ENCODE assay signal across 9 cellular contexts in genomic region chr14:22598896-22599244, GRCh38. TPM values are rescaled to one million over a fixed set of nuclear protein-coding genes. Genes with fewer than 3 reads are reported as not detected.
DNase-seq lines count a peak whose midpoint lies in the region; ATAC-seq, FAIRE-seq and TF ChIP-seq lines count a peak whose summit lies in the region.
"Had no signal": no experiment of that assay in that cellular context is flagged by ENCODE, and none has a peak within 500 bp of the region (broad histone marks: within the 10 kb centered on the region; RNA-seq: fewer than 3 reads in every experiment).

No MANE protein-coding gene starts in this region.

- H3K4ac ChIP-seq in neuronal stem cell (ENCODE audit: low read length) = no peak overlapping the region

- no peak overlapping the region for H3K9ac ChIP-seq in neuronal stem cell (ENCODE audit: low read depth, low read length, poor library complexity)

- H3K27ac ChIP-seq in neuronal stem cell (replicated peaks; ENCODE audit: low read length) = peak overlapping the region; percentile 53

- H2BK12ac ChIP-seq in neuronal stem cell (ENCODE audit: low read length) = no peak overlapping the region

- intact Hi-C loops in activated T-helper 1 cell treated with anti-CD3 and anti-CD28 coated beads, Interleukin-12 subunit alpha, Interleukin-12 subunit beta, Interleukin-2, Interleukin-4 antibody, amounts not matched to agents 30 ng/mL and 10 ng/mL and 1 ng/mL, durations not matched to agents 14 hours and 24 hours and 36 hours (cut with micrococcal nuclease) = loop anchor here (1.0 to 5.0 kb wide), 7 partner anchors 10 to 1217 kb away; partner anchors contain the start of genes DAD1, LRP10 and SUPT16H

- H3K23ac ChIP-seq in neuronal stem cell (ENCODE audit: low read depth, low read length, poor library complexity) = no peak overlapping the region

- H2AK5ac ChIP-seq in neuronal stem cell (ENCODE audit: low read depth, low read length) = no peak overlapping the region

- H3K4me3 ChIP-seq in BE2C (ENCODE audit: low read depth, low read length) (peak overlapping the region; percentile 67), neuronal stem cell (ENCODE audit: low read length in 2 of 2) (peak overlapping the region; percentile 87 to 92)

- H3K4me2 ChIP-seq in neuronal stem cell (ENCODE audit: insufficient read depth, low read length, poor library complexity, severe bottlenecking) = peak overlapping the region; percentile 74

- ATAC-seq in GM18520 (IDR thresholded peaks at IDR 0.05; ENCODE audit: unreplicated experiment) (peak; percentile 45), GM21526 (IDR thresholded peaks at IDR 0.05; ENCODE audit: low FRiP score, unreplicated experiment) (no peak)

- H2BK15ac ChIP-seq in neuronal stem cell (ENCODE audit: low read length) = no peak overlapping the region

- no peak overlapping the region for H3K14ac ChIP-seq in neuronal stem cell (ENCODE audit: low read length)

- H3K36me3 ChIP-seq in BE2C (no peaks in the 10 kb centered on the region), neuronal stem cell (replicated peaks in 1 of 2; ENCODE audit: control insufficient read depth in 2 of 2, insufficient read depth in 2 of 2, low read length in 2 of 2) (peaks cover 14 to 17% of the 10 kb centered on the region in 2 donors)

- DNase-seq in BE2C (no peak), LoVo (ENCODE audit: low spot score) (peak; percentile 61), frontal cortex (ENCODE audit: low spot score in 2 of 2) (peak; percentile 41 to 63), neuronal stem cell (ENCODE audit: low spot score) (no peak), cortex of kidney (lab: John Stamatoyannopoulos, UW) (no peak)
- peak; percentile 32 for DNase-seq in activated T-helper 1 cell treated with anti-CD3 and anti-CD28 coated beads, Interleukin-12 subunit alpha, Interleukin-12 subunit beta, Interleukin-2, Interleukin-4 antibody, amounts not matched to agents 30 ng/mL and 10 ng/mL and 1 ng/mL, durations not matched to agents 14 hours and 24 hours and 36 hours (ENCODE audit: low spot score)

- H3K4me1 Mint-ChIP-seq in activated T-helper 1 cell treated with anti-CD3 and anti-CD28 coated beads, Interleukin-12 subunit alpha, Interleukin-12 subunit beta, Interleukin-2, Interleukin-4 antibody, amounts not matched to agents 30 ng/mL and 10 ng/mL and 1 ng/mL, durations not matched to agents 14 hours and 24 hours and 36 hours (ENCODE audit: low read depth) = peaks cover 39% of the 10 kb centered on the region

- no peak overlapping the region for H4K91ac ChIP-seq in neuronal stem cell (ENCODE audit: low read depth, low read length, poor library complexity)

- no peaks in the 10 kb centered on the region for H3K79me1 ChIP-seq in neuronal stem cell (ENCODE audit: low read depth, low read length)

- H3K27me3 ChIP-seq in BE2C = peaks cover 47% of the 10 kb centered on the region
- H3K27me3 ChIP-seq in neuronal stem cell (ENCODE audit: control insufficient read depth in 3 of 3, insufficient read depth in 3 of 3, low read depth in 1 of 3, low read length in 3 of 3) = peaks cover 0 to 38% (median 0%) of the 10 kb centered on the region in 3 experiments

- no CpG with 5 or more reads among the region's 5 CpGs for WGBS in neuronal stem cell (ENCODE audit: extremely low coverage in 2 of 2, insufficient read length in 2 of 2, insufficient replicate concordance in 1 of 2), 2 donors

- H3K9me3 ChIP-seq in BE2C (no peaks in the 10 kb centered on the region), neuronal stem cell (replicated peaks in 1 of 2; ENCODE audit: control insufficient read depth in 2 of 2, insufficient read depth in 1 of 2, low read depth in 1 of 2, low read length in 2 of 2) (no peaks in the 10 kb centered on the region)

- peak overlapping the region; percentile 43 for H2BK5ac ChIP-seq in neuronal stem cell (ENCODE audit: low read length)

- peaks cover 31% of the 10 kb centered on the region for H3K36me3 Mint-ChIP-seq in activated T-helper 1 cell treated with anti-CD3 and anti-CD28 coated beads, Interleukin-12 subunit alpha, Interleukin-12 subunit beta, Interleukin-2, Interleukin-4 antibody, amounts not matched to agents 30 ng/mL and 10 ng/mL and 1 ng/mL, durations not matched to agents 14 hours and 24 hours and 36 hours (ENCODE audit: low read depth)

- no peak for TF ChIP-seq CTCF in BE2C (IDR thresholded peaks at IDR 0.05; ENCODE audit: low read depth, low read length)

- peak overlapping the region; percentile 97 for H3K4me3 Mint-ChIP-seq in activated T-helper 1 cell treated with anti-CD3 and anti-CD28 coated beads, Interleukin-12 subunit alpha, Interleukin-12 subunit beta, Interleukin-2, Interleukin-4 antibody, amounts not matched to agents 30 ng/mL and 10 ng/mL and 1 ng/mL, durations not matched to agents 14 hours and 24 hours and 36 hours

- no peak for FAIRE-seq in frontal cortex (lab: Jason Lieb, UNC)

- peak overlapping the region; percentile 84 for H3K27ac Mint-ChIP-seq in activated T-helper 1 cell treated with anti-CD3 and anti-CD28 coated beads, Interleukin-12 subunit alpha, Interleukin-12 subunit beta, Interleukin-2, Interleukin-4 antibody, amounts not matched to agents 30 ng/mL and 10 ng/mL and 1 ng/mL, durations not matched to agents 14 hours and 24 hours and 36 hours

- no peaks in the 10 kb centered on the region for H3K27me3 Mint-ChIP-seq in activated T-helper 1 cell treated with anti-CD3 and anti-CD28 coated beads, Interleukin-12 subunit alpha, Interleukin-12 subunit beta, Interleukin-2, Interleukin-4 antibody, amounts not matched to agents 30 ng/mL and 10 ng/mL and 1 ng/mL, durations not matched to agents 14 hours and 24 hours and 36 hours (ENCODE audit: insufficient read depth)

- H2AFZ ChIP-seq in neuronal stem cell (ENCODE audit: low read length) = peak overlapping the region; percentile 97

- H2BK120ac ChIP-seq in neuronal stem cell (ENCODE audit: low read depth, low read length) = no peak overlapping the region

- H3K9me3 Mint-ChIP-seq in activated T-helper 1 cell treated with anti-CD3 and anti-CD28 coated beads, Interleukin-12 subunit alpha, Interleukin-12 subunit beta, Interleukin-2, Interleukin-4 antibody, amounts not matched to agents 30 ng/mL and 10 ng/mL and 1 ng/mL, durations not matched to agents 14 hours and 24 hours and 36 hours = no peaks in the 10 kb centered on the region

- no peak overlapping the region for H3K18ac ChIP-seq in neuronal stem cell (ENCODE audit: low read length)

- H3K4me1 ChIP-seq in BE2C = no peaks in the 10 kb centered on the region
- peaks cover 4 to 6% of the 10 kb centered on the region in 2 donors for H3K4me1 ChIP-seq in neuronal stem cell (ENCODE audit: control insufficient read depth in 2 of 2, insufficient read depth in 1 of 2, low read depth in 1 of 2, low read length in 2 of 2)

- no peak overlapping the region for H4K8ac ChIP-seq in neuronal stem cell (ENCODE audit: low read depth, low read length)

RNA-seq across cellular contexts. Expression of gene ABHD4, which starts 0.8 kb away (rescaled TPM):
- 5.5 TPM for polyA plus RNA-seq in BE2C (2012; ENCODE audit: insufficient read depth, insufficient read length, low read depth)
- 13.2 and 13.6 TPM in 2 replicates for total RNA-seq in activated T-helper 1 cell treated with anti-CD3 and anti-CD28 coated beads, Interleukin-12 subunit alpha, Interleukin-12 subunit beta, Interleukin-2, Interleukin-4 antibody, amounts not matched to agents 30 ng/mL and 10 ng/mL and 1 ng/mL, durations not matched to agents 14 hours and 24 hours and 36 hours
- 2.4 TPM for total RNA-seq in frontal cortex
- 21.7 TPM for polyA plus RNA-seq in neuronal stem cell (2013, experiment 1 of 2)
- 20.3 TPM for polyA plus RNA-seq in neuronal stem cell (2013, experiment 2 of 2)

RNA-seq across cellular contexts. Expression of gene DAD1, which starts 9.8 kb away (rescaled TPM):
- 335 TPM for polyA plus RNA-seq in BE2C (2012; ENCODE audit: insufficient read depth, insufficient read length, low read depth)
- total RNA-seq in activated T-helper 1 cell treated with anti-CD3 and anti-CD28 coated beads, Interleukin-12 subunit alpha, Interleukin-12 subunit beta, Interleukin-2, Interleukin-4 antibody, amounts not matched to agents 30 ng/mL and 10 ng/mL and 1 ng/mL, durations not matched to agents 14 hours and 24 hours and 36 hours = 228 and 229 TPM in 2 replicates
- 89.7 TPM for total RNA-seq in frontal cortex
- polyA plus RNA-seq in neuronal stem cell (2013, experiment 1 of 2) = 182 TPM
- 180 TPM for polyA plus RNA-seq in neuronal stem cell (2013, experiment 2 of 2)

RNA-seq across cellular contexts. Expression of gene OR6J1, which starts 45.3 kb away (rescaled TPM):
- 0.14 TPM for polyA plus RNA-seq in BE2C (2012; ENCODE audit: insufficient read depth, insufficient read length, low read depth)
- total RNA-seq in activated T-helper 1 cell treated with anti-CD3 and anti-CD28 coated beads, Interleukin-12 subunit alpha, Interleukin-12 subunit beta, Interleukin-2, Interleukin-4 antibody, amounts not matched to agents 30 ng/mL and 10 ng/mL and 1 ng/mL, durations not matched to agents 14 hours and 24 hours and 36 hours = not detected in 2 replicates
- total RNA-seq in frontal cortex = not detected
- not detected for polyA plus RNA-seq in neuronal stem cell (2013, experiment 1 of 2)
- not detected for polyA plus RNA-seq in neuronal stem cell (2013, experiment 2 of 2)
- total RNA-seq: T-helper 1 cell treated with Interleukin-12 subunit alpha and Interleukin-12 subunit beta and Interleukin-4 antibody, amounts not matched to agents 30 ng/mL and 1 ng/mL, for 36 hours had no signal

Comparison
In these comparisons a context has a peak if more than half of its experiments do, and no peak if none do; other contexts are left out.
1. DNase-seq: peak in LoVo (single experiment), activated T-helper 1 cell treated with anti-CD3 and anti-CD28 coated beads, Interleukin-12 subunit alpha, Interleukin-12 subunit beta, Interleukin-2, Interleukin-4 antibody, amounts not matched to agents 30 ng/mL and 10 ng/mL and 1 ng/mL, durations not matched to agents 14 hours and 24 hours and 36 hours (single experiment) and frontal cortex (2 of 2); none in BE2C (single experiment), neuronal stem cell (single experiment) and cortex of kidney (single experiment).